In genomic region chr18:12056034-12056883, GRCh38 we compare ENCODE assay signal across 25 cellular contexts. TPM values are rescaled to one million over a fixed set of nuclear protein-coding genes. Genes with fewer than 3 reads are reported as not detected.
"Had no signal": no experiment of that assay in that cellular context is flagged by ENCODE, and none has a peak within 500 bp of the region (broad histone marks: within the 10 kb centered on the region; RNA-seq: fewer than 3 reads in every experiment).

No MANE protein-coding gene starts in this region.

- H3K4me3 ChIP-seq: breast epithelium, esophagus muscularis mucosa, hepatocyte had no signal

- H3K9me3 ChIP-seq: breast epithelium, esophagus muscularis mucosa, SK-N-SH had no signal

- H3K4me1 ChIP-seq: breast epithelium, esophagus muscularis mucosa had no signal

- H3K79me2 ChIP-seq: hepatocyte had no signal

- H3K36me3 ChIP-seq: breast epithelium, esophagus muscularis mucosa had no signal

- H3K27me3 Mint-ChIP-seq: activated B cell treated with CpG ODN at 0.5 μM for 24 hours had no signal

- H3K4me3 Mint-ChIP-seq: activated B cell treated with CpG ODN at 0.5 μM for 24 hours; activated CD4-positive, alpha-beta T cell treated with anti-CD3 and anti-CD28 coated beads, Interleukin-2, amount 10 ng/mL, durations not matched to agents 24 days and 14 days; activated CD8-positive, alpha-beta T cell treated with anti-CD3 and anti-CD28 coated beads for 36 hours; activated naive CD4-positive, alpha-beta T cell treated with anti-CD3 and anti-CD28 coated beads, Interleukin-2, amount 10 ng/mL, durations not matched to agents 7 days and 5 days; T-helper 2 cell treated with Interferon-gamma antibody and Interleukin-4, amounts not matched to agents 5 μg/mL and 100 μg/mL, for 36 hours had no signal

- H3K27ac Mint-ChIP-seq: activated B cell treated with CpG ODN at 0.5 μM for 24 hours; activated CD4-positive, alpha-beta T cell treated with anti-CD3 and anti-CD28 coated beads, Interleukin-2, amount 10 ng/mL, durations not matched to agents 24 days and 14 days; activated CD8-positive, alpha-beta T cell treated with anti-CD3 and anti-CD28 coated beads for 36 hours; activated naive CD4-positive, alpha-beta T cell treated with anti-CD3 and anti-CD28 coated beads, Interleukin-2, amount 10 ng/mL, durations not matched to agents 7 days and 5 days; progenitor cell of endocrine pancreas; T-helper 2 cell treated with Interferon-gamma antibody and Interleukin-4, amounts not matched to agents 5 μg/mL and 100 μg/mL, for 36 hours had no signal

- H2AFZ ChIP-seq: hepatocyte had no signal

- H3K4me1 Mint-ChIP-seq: activated CD4-positive, alpha-beta T cell treated with anti-CD3 and anti-CD28 coated beads, Interleukin-2, amount 10 ng/mL, durations not matched to agents 24 days and 14 days; activated naive CD4-positive, alpha-beta T cell treated with anti-CD3 and anti-CD28 coated beads, Interleukin-2, amount 10 ng/mL, durations not matched to agents 7 days and 5 days had no signal

- DNase-seq: activated B cell treated with CpG ODN at 0.5 μM for 24 hours; activated CD8-positive, alpha-beta T cell treated with anti-CD3 and anti-CD28 coated beads for 36 hours; activated naive CD4-positive, alpha-beta T cell treated with anti-CD3 and anti-CD28 coated beads, Interleukin-2, amount 10 ng/mL, durations not matched to agents 7 days and 5 days; activated T-cell treated with anti-CD3 and anti-CD28 coated beads, Interleukin-2, amount 50 U/mL, for 1 hour; aorta; cerebellar nuclear complex; effector CD8-positive, alpha-beta T cell; left cardiac atrium; mesendoderm; occipital lobe; SK-N-SH; small intestine; stimulated activated CD4-positive, alpha-beta T cell treated with anti-CD3 and anti-CD28 coated beads, Interleukin-15, amount 100 ng/mL, for 24 hours; stimulated activated CD4-positive, alpha-beta T cell treated with anti-CD3 and anti-CD28 coated beads, Interleukin-2, amount 100 ng/mL, for 48 hours had no signal

- H3K27ac ChIP-seq: breast epithelium, esophagus muscularis mucosa, hepatocyte had no signal

- H3K9me3 Mint-ChIP-seq: activated B cell treated with CpG ODN at 0.5 μM for 24 hours; activated CD4-positive, alpha-beta T cell treated with anti-CD3 and anti-CD28 coated beads, Interleukin-2, amount 10 ng/mL, durations not matched to agents 24 days and 14 days; activated CD8-positive, alpha-beta T cell treated with anti-CD3 and anti-CD28 coated beads for 36 hours; activated naive CD4-positive, alpha-beta T cell treated with anti-CD3 and anti-CD28 coated beads, Interleukin-2, amount 10 ng/mL, durations not matched to agents 7 days and 5 days; T-helper 2 cell treated with Interferon-gamma antibody and Interleukin-4, amounts not matched to agents 5 μg/mL and 100 μg/mL, for 36 hours had no signal

- H3K27me3 ChIP-seq: breast epithelium, esophagus muscularis mucosa, hepatocyte had no signal

- H3K9ac ChIP-seq: SK-N-SH had no signal

- ATAC-seq: activated CD8-positive, alpha-beta T cell treated with anti-CD3 and anti-CD28 coated beads for 36 hours; left cardiac atrium had no signal

- H3K4me2 ChIP-seq: hepatocyte, SK-N-SH had no signal

RNA-seq across cellular contexts. Expression of gene ANKRD62, which starts 37.4 kb away (rescaled TPM):
- total RNA-seq: activated B cell treated with CpG ODN at 0.5 μM for 24 hours; activated CD4-positive, alpha-beta T cell treated with anti-CD3 and anti-CD28 coated beads, Interleukin-2, amount 10 ng/mL, durations not matched to agents 24 days and 14 days; activated CD8-positive, alpha-beta T cell treated with anti-CD3 and anti-CD28 coated beads for 36 hours; aorta; breast epithelium; endothelial cell of umbilical vein; hepatocyte; left cardiac atrium; lower leg skin; progenitor cell of endocrine pancreas had no signal
- polyA plus RNA-seq: aorta, endothelial cell of umbilical vein, hepatocyte, neural cell, SK-N-SH, thymus, urinary bladder had no signal
